ENCODE assay signal across 13 cellular contexts in genomic region chr15:69035205-69035917, GRCh38. TPM values are rescaled to one million over a fixed set of nuclear protein-coding genes. Genes with fewer than 3 reads are reported as not detected.
DNase-seq lines count a peak whose midpoint lies in the region; ATAC-seq, FAIRE-seq and TF ChIP-seq lines count a peak whose summit lies in the region.
"Had no signal": no experiment of that assay in that cellular context is flagged by ENCODE, and none has a peak within 500 bp of the region (broad histone marks: within the 10 kb centered on the region; RNA-seq: fewer than 3 reads in every experiment).

No MANE protein-coding gene starts in this region.

- POLR2A ChIA-PET in Panc1 (lab: Charles Lee), result no interaction called here

- H3K27ac ChIP-seq in Panc1 (ENCODE audit: low read length), result no peak overlapping the region
- no peak overlapping the region for H3K27ac ChIP-seq in stomach
- H3K27ac ChIP-seq: neutrophil had no signal

- no peak overlapping the region for H3K27ac Mint-ChIP-seq in glutamatergic neuron (ENCODE audit: unreplicated experiment)
- H3K27ac Mint-ChIP-seq: activated naive CD4-positive, alpha-beta T cell treated with anti-CD3 and anti-CD28 coated beads, Interleukin-2, amount 50 U/mL, for 24 hours; CD8-positive, alpha-beta T cell; T-cell had no signal

- no peaks in the 10 kb centered on the region for H3K9me3 ChIP-seq in Panc1 (ENCODE audit: control insufficient read depth, insufficient read depth, low read depth, low read length)
- H3K9me3 ChIP-seq in stomach, result no peaks in the 10 kb centered on the region
- H3K9me3 ChIP-seq: neutrophil had no signal

- H3K4me3 ChIP-seq in Panc1 (ENCODE audit: low read depth in 2 of 2, low read length in 2 of 2), result no peak overlapping the region
- H3K4me3 ChIP-seq in stomach, result no peak overlapping the region

- no peak overlapping the region for H3K4me3 Mint-ChIP-seq in glutamatergic neuron (ENCODE audit: unreplicated experiment)
- H3K4me3 Mint-ChIP-seq: activated naive CD4-positive, alpha-beta T cell treated with anti-CD3 and anti-CD28 coated beads, Interleukin-2, amount 50 U/mL, for 24 hours; CD8-positive, alpha-beta T cell; T-cell had no signal

- ATAC-seq in Panc1 (no peak), GM21367 (IDR thresholded peaks at IDR 0.05; ENCODE audit: unreplicated experiment) (no peak)
- ATAC-seq: CD8-positive, alpha-beta T cell; T-cell had no signal

- no peaks in the 10 kb centered on the region for H3K9me3 Mint-ChIP-seq in glutamatergic neuron (ENCODE audit: unreplicated experiment)
- H3K9me3 Mint-ChIP-seq: activated naive CD4-positive, alpha-beta T cell treated with anti-CD3 and anti-CD28 coated beads, Interleukin-2, amount 50 U/mL, for 24 hours; CD8-positive, alpha-beta T cell; T-cell had no signal

- TF ChIP-seq POLR2A in stomach (IDR thresholded peaks at IDR 0.05), result no peak
- no peak for TF ChIP-seq POLR2A in GM12891 (IDR thresholded peaks at IDR 0.05; ENCODE audit: low read depth, low read length)

- intact Hi-C loops in Panc1 (cut with micrococcal nuclease; ENCODE audit: unreplicated experiment) (no loop called here), stomach (cut with DNase I; ENCODE audit: low total_unique reads) (no loop called here)

- in situ Hi-C loops in Panc1 (cut with HindIII; ENCODE audit: low pct_unique_long_range_greater_than_20kb, low sequenced_read_pairs), result no loop called here

- H3K36me3 ChIP-seq in Panc1 (ENCODE audit: control insufficient read depth, insufficient read depth, low read length) (no peaks in the 10 kb centered on the region), stomach (no peaks in the 10 kb centered on the region)
- H3K36me3 ChIP-seq: neutrophil had no signal

- no peaks in the 10 kb centered on the region for H3K27me3 Mint-ChIP-seq in glutamatergic neuron (ENCODE audit: unreplicated experiment)

- H3K27me3 ChIP-seq in Panc1 (ENCODE audit: control insufficient read depth, insufficient read depth, low read length) (no peaks in the 10 kb centered on the region), stomach (peaks cover 0 to 39% (median 0%) of the 10 kb centered on the region in 3 donors)

- DNase-seq in activated T-cell treated with anti-CD3 and anti-CD28 coated beads, Interleukin-2, amount 50 U/mL, for 48 hours, result peak; percentile 29 to 30
- no peak for DNase-seq in activated T-cell treated with anti-CD3 and anti-CD28 coated beads for 4 hours
- no peak for DNase-seq in Panc1 (ENCODE audit: low read depth, low spot score)
- DNase-seq in glutamatergic neuron, result peak; percentile 36
- peak; percentile 56 for DNase-seq in stomach
- no peak for DNase-seq in GM12891 (ENCODE audit: insufficient read length, low spot score)
- DNase-seq in AG08395 (ENCODE audit: low spot score), result no peak
- DNase-seq: CD8-positive, alpha-beta T cell; T-cell had no signal

- BruUV-seq in Panc1 (replicated peaks; lab: Mats Ljungman, UMichigan), result no TSS peak

- TF ChIP-seq EP300 in stomach (IDR thresholded peaks at IDR 0.05), result no peak

- FAIRE-seq in GM12891 (lab: Jason Lieb, UNC), result no peak
- FAIRE-seq: frontal cortex had no signal

- 38 to 48% (median 43%) methylated on average over 10 to 16 of the region's 16 CpGs for WGBS in stomach, 5 donors

- H3K4me1 ChIP-seq in Panc1 (ENCODE audit: control insufficient read depth, insufficient read depth, low read length), result no peaks in the 10 kb centered on the region; the same call in 1 of the 2 replicates
- H3K4me1 ChIP-seq in stomach, result peaks cover 7 to 9% (median 8%) of the 10 kb centered on the region in 4 donors

- H3K36me3 Mint-ChIP-seq in glutamatergic neuron (ENCODE audit: unreplicated experiment), result peaks cover under 1% of the 10 kb centered on the region
- H3K36me3 Mint-ChIP-seq: activated naive CD4-positive, alpha-beta T cell treated with anti-CD3 and anti-CD28 coated beads, Interleukin-2, amount 50 U/mL, for 24 hours; CD8-positive, alpha-beta T cell; T-cell had no signal

- TF ChIP-seq CTCF in Panc1 (IDR thresholded peaks at IDR 0.05) (peak; percentile 54; the same call in 1 of the 2 replicates), glutamatergic neuron (IDR thresholded peaks at IDR 0.05; ENCODE audit: partially characterized antibody, unreplicated experiment) (no peak), stomach (IDR thresholded peaks at IDR 0.05) (no peak)

- no peaks in the 10 kb centered on the region for H3K4me1 Mint-ChIP-seq in glutamatergic neuron (ENCODE audit: low read depth, unreplicated experiment)

- CTCF ChIA-PET in Panc1 (lab: Charles Lee), result interaction anchor here (0.6 to 1.2 kb wide), 2 partner anchors 359 to 724 kb away, joined by 3 to 4 read pairs; no protein-coding TSS in a partner anchor

TF ChIP-seq in GM12891, 5 proteins besides CTCF, POLR2A, EP300 and RAD21:
- TF ChIP-seq SPI1 (IDR thresholded peaks at IDR 0.05; ENCODE audit: low read depth, low read length), result no peak
- no peak for TF ChIP-seq TAF1 (IDR thresholded peaks at IDR 0.05; ENCODE audit: low read depth, low read length)
- TF ChIP-seq POU2F2 (IDR thresholded peaks at IDR 0.05; ENCODE audit: low read depth, low read length), result no peak
- TF ChIP-seq PAX5 (IDR thresholded peaks at IDR 0.05; ENCODE audit: insufficient read depth, low read length, severe bottlenecking), result no peak
- TF ChIP-seq POLR2AphosphoS5 (IDR thresholded peaks at IDR 0.05; ENCODE audit: low read depth, low read length), result no peak

RNA-seq across cellular contexts. Expression of gene NOX5, which starts 20.9 kb away (rescaled TPM):
- total RNA-seq in Panc1 (2021; ENCODE audit: unreplicated experiment) (0.26 TPM), glutamatergic neuron (ENCODE audit: unreplicated experiment) (not detected), stomach (under 1 TPM in 3 of 5 donors, not detected in 2; 0.14 to 0.29 (median 0.18) TPM)
- polyA plus RNA-seq in Panc1 (2012; ENCODE audit: insufficient read length), result 0.21 TPM
- polyA plus RNA-seq in stomach, result under 1 TPM; under 0.01 to 0.92 (median 0.18) TPM
- 0.05 TPM for polyA plus RNA-seq in GM12891 (2012; ENCODE audit: low read depth, missing spikeins)
- total RNA-seq: CD8-positive, alpha-beta T cell had no signal

Comparison
In these comparisons a context has a peak if more than half of its experiments do, and no peak if none do; other contexts are left out.
1. DNase-seq: peak in activated T-cell treated with anti-CD3 and anti-CD28 coated beads, Interleukin-2, amount 50 U/mL, for 48 hours (2 of 2), glutamatergic neuron (single experiment) and stomach (single experiment); none in activated T-cell treated with anti-CD3 and anti-CD28 coated beads for 4 hours (single experiment), Panc1 (single experiment), GM12891 (single experiment) and AG08395 (single experiment).